Comparison of ENCODE assay signal across 11 cellular contexts in the genomic region with DNA sequence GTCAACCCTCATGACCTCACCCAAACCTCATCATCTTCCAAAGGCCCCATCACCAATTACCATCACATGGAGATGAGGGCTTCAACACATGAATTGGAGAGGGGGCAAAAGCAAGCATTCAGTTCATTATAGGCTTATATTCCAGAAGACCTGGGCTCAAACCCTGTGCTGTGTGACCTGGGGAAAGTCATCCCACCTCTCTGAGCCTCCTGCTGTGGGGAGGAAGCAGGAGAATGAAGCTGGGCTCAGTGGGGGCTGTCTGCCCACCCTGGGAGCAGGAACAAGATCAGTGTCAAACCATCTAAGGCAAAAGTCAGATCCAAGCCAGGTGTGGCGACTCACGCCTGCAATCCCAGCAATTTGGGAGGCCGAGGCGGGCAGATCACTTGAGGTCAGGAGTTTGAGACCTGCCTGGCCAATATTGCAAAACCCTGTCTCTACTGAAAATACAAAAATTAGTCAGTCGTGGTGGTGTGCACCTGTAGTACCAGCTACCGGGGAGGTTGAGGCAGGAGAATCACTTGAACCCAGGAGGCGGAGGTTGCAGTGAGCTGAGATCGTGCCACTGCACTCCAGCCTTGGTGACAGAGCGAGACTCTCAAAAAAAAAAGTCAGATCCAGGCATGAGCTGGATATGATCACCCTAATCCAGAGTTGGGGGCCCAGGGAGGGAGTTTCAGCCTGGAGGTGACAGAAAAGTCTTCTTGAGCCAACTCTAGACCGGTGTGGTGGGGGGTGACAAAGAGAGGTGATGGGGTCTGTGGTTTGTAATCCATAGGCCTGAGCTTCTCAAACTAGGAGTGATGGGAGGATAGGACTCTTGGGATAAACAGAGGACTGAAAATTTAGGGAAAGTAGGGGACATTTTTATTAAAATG. TPM values are rescaled to one million over a fixed set of nuclear protein-coding genes. Genes with fewer than 3 reads are reported as not detected.
DNase-seq lines count a peak whose midpoint lies in the region; ATAC-seq and TF ChIP-seq lines count a peak whose summit lies in the region.
"Had no signal": no experiment of that assay in that cellular context is flagged by ENCODE, and none has a peak within 500 bp of the region (broad histone marks: within the 10 kb centered on the region; RNA-seq: fewer than 3 reads in every experiment).

No MANE protein-coding gene starts in this region.

- H3K27ac Mint-ChIP-seq in activated naive CD8-positive, alpha-beta T cell treated with anti-CD3 and anti-CD28 coated beads, Interleukin-2, amount 50 U/mL, for 24 hours: peak overlapping the region; percentile 77

- peaks cover 19% of the 10 kb centered on the region for H3K36me3 Mint-ChIP-seq in activated naive CD8-positive, alpha-beta T cell treated with anti-CD3 and anti-CD28 coated beads, Interleukin-2, amount 50 U/mL, for 24 hours (ENCODE audit: low read depth)

- H3K27ac ChIP-seq in mesodermal cell (ENCODE audit: low read depth, low read length, severe bottlenecking): no peak overlapping the region
- peak overlapping the region; percentile 99 to 100 for H3K27ac ChIP-seq in tibial artery

- H3K36me3 ChIP-seq in mesodermal cell (ENCODE audit: control insufficient read depth, insufficient read depth, low read length) (peaks cover 15% of the 10 kb centered on the region), tibial artery (peaks cover 0 to 21% (median 19%) of the 10 kb centered on the region in 3 donors)

- TF ChIP-seq CTCF in tibial artery (IDR thresholded peaks at IDR 0.05): no peak

- peak overlapping the region; percentile 92 for H3K4me3 Mint-ChIP-seq in activated naive CD8-positive, alpha-beta T cell treated with anti-CD3 and anti-CD28 coated beads, Interleukin-2, amount 50 U/mL, for 24 hours

- H3K4me3 ChIP-seq in mesodermal cell (ENCODE audit: extremely low read depth, insufficient read depth, low read length, poor library complexity, severe bottlenecking): peak overlapping the region; percentile 89
- no peak overlapping the region for H3K4me3 ChIP-seq in tibial artery

- H3K27me3 Mint-ChIP-seq in activated naive CD8-positive, alpha-beta T cell treated with anti-CD3 and anti-CD28 coated beads, Interleukin-2, amount 50 U/mL, for 24 hours: no peaks in the 10 kb centered on the region

- intact Hi-C loops in tibial artery (cut with DNase I; ENCODE audit: low total_unique reads): no loop called here

- no peaks in the 10 kb centered on the region for H3K27me3 ChIP-seq in tibial artery

- DNase-seq in activated CD8-positive, alpha-beta memory T cell treated with anti-CD3 and anti-CD28 coated beads, Interleukin-2, amount 50 U/mL, for 48 hours: peak; percentile 51
- no peak for DNase-seq in activated CD8-positive, alpha-beta memory T cell treated with anti-CD3 and anti-CD28 coated beads for 24 hours
- DNase-seq in activated naive CD8-positive, alpha-beta T cell treated with anti-CD3 and anti-CD28 coated beads, Interleukin-2, amount 50 U/mL, for 24 hours: no peak
- DNase-seq in tibial artery: peak in 1 of 2 donors; percentile 67
- no peak for DNase-seq in NCI-H526 (lab: John Stamatoyannopoulos, UW)
- DNase-seq in ACHN: no peak
- no peak for DNase-seq in ureter (ENCODE audit: low spot score)
- DNase-seq: AML-193, amniotic stem cell, MM.1S had no signal

- in situ Hi-C loops in ACHN (cut with HindIII; ENCODE audit: low pct_ligation_motif_present, low pct_unique_long_range_greater_than_20kb, low sequenced_read_pairs): no loop called here

- ATAC-seq in activated naive CD8-positive, alpha-beta T cell treated with anti-CD3 and anti-CD28 coated beads, Interleukin-2, amount 50 U/mL, for 24 hours: no peak

- no peaks in the 10 kb centered on the region for H3K9me3 Mint-ChIP-seq in activated naive CD8-positive, alpha-beta T cell treated with anti-CD3 and anti-CD28 coated beads, Interleukin-2, amount 50 U/mL, for 24 hours

- no peaks in the 10 kb centered on the region for H3K9me3 ChIP-seq in mesodermal cell (ENCODE audit: control insufficient read depth, low read length)
- no peaks in the 10 kb centered on the region for H3K9me3 ChIP-seq in tibial artery

- WGBS in mesodermal cell (ENCODE audit: insufficient coverage in 2 of 2), 2 experiments: 88 to 97% methylated on average over 6 to 10 of the region's 10 CpGs

- H3K4me1 ChIP-seq in mesodermal cell (ENCODE audit: control insufficient read depth, insufficient read depth, low read length, poor library complexity, severe bottlenecking) (peaks cover 9% of the 10 kb centered on the region), tibial artery (peaks cover 0 to 74% (median 50%) of the 10 kb centered on the region in 4 donors)

- H3K4me1 Mint-ChIP-seq in activated naive CD8-positive, alpha-beta T cell treated with anti-CD3 and anti-CD28 coated beads, Interleukin-2, amount 50 U/mL, for 24 hours: peaks cover 58% of the 10 kb centered on the region

RNA-seq across cellular contexts. Expression of a gene that starts 1.6 kb away (rescaled TPM):
- 901 TPM for polyA plus RNA-seq in mesodermal cell (2013, experiment 1 of 2)
- polyA plus RNA-seq in mesodermal cell (2013, experiment 2 of 2): 852 TPM
- total RNA-seq in ureter: 422 TPM

RNA-seq across cellular contexts. Expression of a gene that starts 37.0 kb away (rescaled TPM):
- 46.7 TPM for polyA plus RNA-seq in mesodermal cell (2013, experiment 1 of 2)
- polyA plus RNA-seq in mesodermal cell (2013, experiment 2 of 2): 50.4 TPM
- 70.8 TPM for total RNA-seq in ureter
